21 cellular contexts compared by ENCODE assay signal in the genomic region with DNA sequence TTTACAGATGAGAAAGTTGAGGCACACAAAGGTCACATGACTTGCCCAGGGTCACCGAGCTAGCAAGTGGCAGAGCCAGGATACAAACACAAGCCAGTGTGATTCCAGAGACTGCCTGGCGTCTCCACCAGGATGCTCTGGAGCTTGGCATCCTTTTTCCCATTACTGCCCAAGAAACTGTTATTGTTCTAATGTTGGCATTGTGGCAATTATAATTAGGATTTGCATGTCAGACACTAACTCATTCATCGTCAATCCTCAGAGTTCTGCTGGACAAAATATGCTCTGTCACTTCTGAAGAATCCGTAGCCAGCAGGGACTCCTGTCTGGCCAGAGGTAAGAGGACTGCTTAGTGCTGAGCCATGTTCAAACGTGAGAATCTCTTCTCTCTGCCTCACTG. TPM values are rescaled to one million over a fixed set of nuclear protein-coding genes. Genes with fewer than 3 reads are reported as not detected.
A peak's percentile ranks its signal among the peaks of the same experiment; 100 is the strongest.
DNase-seq lines count a peak whose midpoint lies in the region; ATAC-seq, FAIRE-seq and TF ChIP-seq lines count a peak whose summit lies in the region.
"Had no signal": no experiment of that assay in that cellular context is flagged by ENCODE, and none has a peak within 500 bp of the region (broad histone marks: within the 10 kb centered on the region; RNA-seq: fewer than 3 reads in every experiment).

No MANE protein-coding gene starts in this region.

- in situ Hi-C loops in K562 (cut with MboI) = no loop called here

- H3K4me3 ChIP-seq in K562 = no peak overlapping the region
- H3K4me3 ChIP-seq: BLaER1 treated with 17β-estradiol and CSF1 and Interleukin-3, amounts not matched to agents 10 nM and 100 nM; HAP-1 had no signal

- H3K79me2 ChIP-seq in K562 (ENCODE audit: control insufficient read depth, insufficient read depth, low read length) = no peaks in the 10 kb centered on the region

- no peak for TF ChIP-seq RAD21 in K562 (CRISPR knock-in tag; conservative IDR thresholded peaks at IDR 0.05 in 1 of 2, IDR thresholded peaks at IDR 0.05 in 1 of 2)

- H3K9ac ChIP-seq in K562 (ENCODE audit: insufficient read depth in 1 of 2, low read depth in 2 of 2, low read length in 2 of 2) = no peak overlapping the region
- H3K9ac ChIP-seq: BLaER1 treated with 17β-estradiol and CSF1 and Interleukin-3, amounts not matched to agents 10 nM and 100 nM had no signal

- H4K20me1 ChIP-seq in K562 (replicated peaks; ENCODE audit: control insufficient read depth, insufficient read depth, low read length) = no peaks in the 10 kb centered on the region
- H4K20me1 ChIP-seq: BLaER1 treated with 17β-estradiol and CSF1 and Interleukin-3, amounts not matched to agents 10 nM and 100 nM had no signal

- no peak overlapping the region for H2AFZ ChIP-seq in K562 (ENCODE audit: low read depth, low read length)

- no peak overlapping the region for H3K4me2 ChIP-seq in K562 (ENCODE audit: insufficient read depth, low read length)
- H3K4me2 ChIP-seq: BLaER1 treated with 17β-estradiol and CSF1 and Interleukin-3, amounts not matched to agents 10 nM and 100 nM had no signal

- peak; percentile 72 for DNase-seq in NCI-H1048 (lab: John Stamatoyannopoulos, UW)
- DNase-seq in K562 (ENCODE audit: extremely low read depth in 1 of 4, low spot score in 3 of 4) = no peak
- DNase-seq in medulla oblongata (ENCODE audit: extremely low spot score) = peak; percentile 38
- no peak for DNase-seq in UCSD-AML1 (lab: John Stamatoyannopoulos, UW; ENCODE audit: unreplicated experiment)
- no peak for DNase-seq in 8988T
- no peak for DNase-seq in occipital lobe (lab: John Stamatoyannopoulos, UW)
- DNase-seq: BE2C; CD4-positive, alpha-beta T cell; CD8-positive, alpha-beta memory T cell; DMS53; GOT3; HFFc6 had no signal

- BruUV-seq in K562 (replicated peaks; lab: Mats Ljungman, UMichigan) = no TSS peak

- intact Hi-C loops in K562 (cut with micrococcal nuclease) = no loop called here

- TF ChIP-seq EP300 in K562 (IDR thresholded peaks at IDR 0.05; ENCODE audit: low read length) = no peak

- FAIRE-seq in K562 (lab: Jason Lieb, UNC) = no peak
- FAIRE-seq: A204.1, D721Med, G401.6, GM12892, H54 had no signal

- no peak for TF ChIP-seq CTCF in K562 (IDR thresholded peaks at IDR 0.05 in 2 of 3, conservative IDR thresholded peaks at IDR 0.05 in 1 of 3; ENCODE audit: insufficient read depth in 2 of 3, low read depth in 1 of 3, low read length in 3 of 3)

- TF ChIP-seq POLR2A in K562 (conservative IDR thresholded peaks at IDR 0.05) = no peak

- no peaks in the 10 kb centered on the region for H3K9me3 ChIP-seq in K562 (replicated peaks; ENCODE audit: control insufficient read depth, insufficient read depth, low read depth, low read length)
- H3K9me3 ChIP-seq: BE2C; BLaER1 treated with 17β-estradiol and CSF1 and Interleukin-3, amounts not matched to agents 10 nM and 100 nM; HAP-1 had no signal

- H3K27ac ChIP-seq in K562 (ENCODE audit: extremely low read depth, low read depth, low read length) = no peak overlapping the region
- H3K27ac ChIP-seq: BLaER1 treated with 17β-estradiol and CSF1 and Interleukin-3, amounts not matched to agents 10 nM and 100 nM had no signal

- POLR2A ChIA-PET in K562 (lab: Yijun Ruan, JAX) = no interaction called here

- H3K27me3 ChIP-seq in K562 (ENCODE audit: control insufficient read depth in 2 of 2, insufficient read depth in 2 of 2, low read length in 2 of 2) = peaks cover 4 to 21% of the 10 kb centered on the region in 2 experiments
- H3K27me3 ChIP-seq: BE2C had no signal

- 2% methylated on average over 5 of the region's 5 CpGs for WGBS in K562 (ENCODE audit: insufficient coverage, low coverage, missing lambda C conversion rate)

- no peaks in the 10 kb centered on the region for H3K9me1 ChIP-seq in K562 (ENCODE audit: control insufficient read depth, insufficient read depth, low read length)

- no peaks in the 10 kb centered on the region for H3K4me1 ChIP-seq in K562 (replicated peaks in 1 of 2; ENCODE audit: control insufficient read depth in 2 of 2, insufficient read depth in 2 of 2, low read length in 2 of 2)
- H3K4me1 ChIP-seq: BE2C had no signal

- CTCF ChIA-PET in K562 (lab: Yijun Ruan, JAX; ENCODE audit: low intra/inter-chr PET ratio) = interaction anchor here (0.7 kb wide), 1 partner anchor 177 kb away, joined by 4 read pairs; no protein-coding TSS in a partner anchor

- no peaks in the 10 kb centered on the region for H3K36me3 ChIP-seq in K562 (ENCODE audit: control insufficient read depth, insufficient read depth, low read length)
- H3K36me3 ChIP-seq: BE2C; BLaER1 treated with 17β-estradiol and CSF1 and Interleukin-3, amounts not matched to agents 10 nM and 100 nM; HAP-1 had no signal

- ATAC-seq in K562 (no peak), HG03025 (IDR thresholded peaks at IDR 0.05; ENCODE audit: low FRiP score, unreplicated experiment) (no peak)

TF ChIP-seq in K562, 482 proteins besides CTCF, POLR2A, EP300 and RAD21:
- TF ChIP-seq ESRRA (IDR thresholded peaks at IDR 0.05; ENCODE audit: borderline replicate concordance, low read depth) = peak; percentile 31; the same call in 1 of the 2 replicates
- TF ChIP-seq, protein P1, sequence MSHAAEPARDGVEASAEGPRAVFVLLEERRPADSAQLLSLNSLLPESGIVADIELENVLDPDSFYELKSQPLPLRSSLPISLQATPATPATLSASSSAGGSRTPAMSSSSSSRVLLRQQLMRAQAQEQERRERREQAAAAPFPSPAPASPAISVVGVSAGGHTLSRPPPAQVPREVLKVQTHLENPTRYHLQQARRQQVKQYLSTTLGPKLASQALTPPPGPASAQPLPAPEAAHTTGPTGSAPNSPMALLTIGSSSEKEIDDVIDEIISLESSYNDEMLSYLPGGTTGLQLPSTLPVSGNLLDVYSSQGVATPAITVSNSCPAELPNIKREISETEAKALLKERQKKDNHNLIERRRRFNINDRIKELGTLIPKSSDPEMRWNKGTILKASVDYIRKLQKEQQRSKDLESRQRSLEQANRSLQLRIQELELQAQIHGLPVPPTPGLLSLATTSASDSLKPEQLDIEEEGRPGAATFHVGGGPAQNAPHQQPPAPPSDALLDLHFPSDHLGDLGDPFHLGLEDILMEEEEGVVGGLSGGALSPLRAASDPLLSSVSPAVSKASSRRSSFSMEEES (CRISPR knock-in tag; IDR thresholded peaks at IDR 0.05) = peak; percentile 64
- TF ChIP-seq, protein P2, sequence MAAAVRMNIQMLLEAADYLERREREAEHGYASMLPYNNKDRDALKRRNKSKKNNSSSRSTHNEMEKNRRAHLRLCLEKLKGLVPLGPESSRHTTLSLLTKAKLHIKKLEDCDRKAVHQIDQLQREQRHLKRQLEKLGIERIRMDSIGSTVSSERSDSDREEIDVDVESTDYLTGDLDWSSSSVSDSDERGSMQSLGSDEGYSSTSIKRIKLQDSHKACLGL (CRISPR knock-in tag; IDR thresholded peaks at IDR 0.05; ENCODE audit: borderline replicate concordance, poor library complexity, severe bottlenecking) = no peak

RNA-seq across cellular contexts. Expression of a gene that starts 8.8 kb away (rescaled TPM):
- total RNA-seq in K562 (2011; cell fraction: chromatin; rRNA removed; ENCODE audit: low replicate concordance) = 7.9 and 9.6 TPM in 2 replicates
- total RNA-seq in K562 (2011; cell fraction: nucleolus; rRNA removed) = 4.5 and 7.5 TPM in 2 replicates
- 11.1 and 15.3 TPM in 2 replicates for total RNA-seq in K562 (2011; cell fraction: nucleoplasm; rRNA removed)
- total RNA-seq in K562 (2014; rRNA removed) = 5.4 and 7.7 TPM in 2 replicates
- total RNA-seq in K562 (2014; rRNA removed; fragmentation: Illumina TruSeq; extraction: Trizol) = 4.2 and 5.1 TPM in 2 replicates
- 5.4 and 5.5 TPM in 2 replicates for total RNA-seq in K562 (2015; rRNA removed; fragmentation: Illumina TruSeq; extraction: Trizol)
- total RNA-seq in K562 (2021) = 20.9 and 21.6 TPM in 2 replicates
- 2.1 and 4.6 TPM in 2 replicates for polyA plus RNA-seq in K562 (2011; rRNA removed)
- 2.4 and 4.5 TPM in 2 replicates for polyA plus RNA-seq in K562 (2011; cell fraction: cytosol; rRNA removed)
- polyA plus RNA-seq in K562 (2011; cell fraction: nucleus; rRNA removed) = 8.0 and 13.3 TPM in 2 replicates
- polyA plus RNA-seq in K562 (2012) = 11.9 and 13.9 TPM in 2 replicates
- polyA plus RNA-seq in K562 (2014; fragmentation: Illumina TruSeq; extraction: Trizol) = 15.1 and 15.8 TPM in 2 replicates
- polyA plus RNA-seq in K562 (2014; fragmentation: Nextera tagmentation; extraction: Ambion mirVana) = 1 to 10 TPM; 3.5 to 6.4 TPM
- 9.5 and 11.6 TPM in 2 replicates for polyA plus RNA-seq in K562 (2014; rRNA removed)
- polyA minus RNA-seq in K562 (2011; rRNA and poly(A)+ RNA removed) = 1.9 and 3.4 TPM in 2 replicates
- polyA minus RNA-seq in K562 (2011; cell fraction: cytosol; rRNA and poly(A)+ RNA removed) = 2.6 and 7.2 TPM in 2 replicates
- polyA minus RNA-seq in K562 (2011; cell fraction: nucleus; rRNA and poly(A)+ RNA removed) = 3.1 and 6.9 TPM in 2 replicates
- 27.5 TPM for total RNA-seq in occipital lobe
- polyA plus RNA-seq: CD14-positive monocyte had no signal

Comparison
In these comparisons a context has a peak if more than half of its experiments do, and no peak if none do; other contexts are left out.
1. DNase-seq: peak in NCI-H1048 (single experiment) and medulla oblongata (single experiment); none in K562 (0 of 4), UCSD-AML1 (single experiment), 8988T (single experiment) and occipital lobe (single experiment).